Comparison of ENCODE assay signal across 31 cellular contexts in the genomic region with DNA sequence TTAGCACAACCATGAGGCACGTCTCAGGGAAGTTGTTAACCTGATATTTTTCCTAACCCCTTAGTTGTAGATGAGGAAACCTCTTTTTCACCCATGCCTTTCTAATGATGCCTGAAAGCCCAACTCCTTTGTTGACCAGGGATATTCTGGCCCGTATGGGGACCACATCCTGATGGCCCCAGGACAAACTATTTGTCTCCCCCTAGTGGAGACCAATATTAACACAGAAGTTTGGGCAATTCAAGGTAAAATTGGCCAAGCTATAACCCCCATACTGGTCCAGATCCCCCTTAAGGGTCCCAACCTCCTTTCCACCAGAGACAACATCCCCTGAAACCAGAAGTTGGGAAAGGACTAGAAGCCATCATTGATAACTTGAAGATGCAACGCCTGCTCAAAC.
DNase-seq lines count a peak whose midpoint lies in the region; ATAC-seq and TF ChIP-seq lines count a peak whose summit lies in the region.
"Had no signal": no experiment of that assay in that cellular context is flagged by ENCODE, and none has a peak within 500 bp of the region (broad histone marks: within the 10 kb centered on the region; RNA-seq: fewer than 3 reads in every experiment).

No MANE protein-coding gene starts in this region.

- no peaks in the 10 kb centered on the region for H3K79me2 ChIP-seq in mammary epithelial cell (ENCODE audit: insufficient read depth, low read length)

- no peak overlapping the region for H2AFZ ChIP-seq in mammary epithelial cell (ENCODE audit: low read depth, low read length)

- H3K9me3 Mint-ChIP-seq in MCF 10A (ENCODE audit: unreplicated experiment): no peaks in the 10 kb centered on the region
- no peaks in the 10 kb centered on the region for H3K9me3 Mint-ChIP-seq in activated CD4-positive, alpha-beta T cell treated with anti-CD3 and anti-CD28 coated beads, Interleukin-2, amount 10 ng/mL, durations not matched to agents 24 days and 14 days
- H3K9me3 Mint-ChIP-seq in nephron progenitor cell: no peaks in the 10 kb centered on the region

- no peaks in the 10 kb centered on the region for H3K27me3 Mint-ChIP-seq in MCF 10A (ENCODE audit: insufficient read depth, unreplicated experiment)
- H3K27me3 Mint-ChIP-seq in activated CD4-positive, alpha-beta T cell treated with anti-CD3 and anti-CD28 coated beads, Interleukin-2, amount 10 ng/mL, durations not matched to agents 24 days and 14 days: no peaks in the 10 kb centered on the region
- H3K27me3 Mint-ChIP-seq in nephron progenitor cell (ENCODE audit: low read depth, poor library complexity): no peaks in the 10 kb centered on the region
- H3K27me3 Mint-ChIP-seq: activated CD8-positive, alpha-beta T cell treated with anti-CD3 and anti-CD28 coated beads for 36 hours; activated naive CD4-positive, alpha-beta T cell treated with anti-CD3 and anti-CD28 coated beads, Interleukin-2, amount 10 ng/mL, durations not matched to agents 7 days and 5 days; activated T-helper 17 cell treated with anti-CD3 and anti-CD28 coated beads, Interleukin-2, amount 50 U/mL, for 72 hours; naive B cell; stimulated activated memory B cell treated with anti-CD40 and anti-IgM and Interleukin-4, amounts not matched to agents 10 μg/mL and 1 μg/mL and 100 μg/mL, for 72 hours had no signal

- H3K36me3 Mint-ChIP-seq in MCF 10A (ENCODE audit: insufficient read depth, unreplicated experiment) (no peaks in the 10 kb centered on the region), nephron progenitor cell (ENCODE audit: low read depth) (no peaks in the 10 kb centered on the region)
- H3K36me3 Mint-ChIP-seq in activated CD4-positive, alpha-beta T cell treated with anti-CD3 and anti-CD28 coated beads, Interleukin-2, amount 10 ng/mL, durations not matched to agents 24 days and 14 days (ENCODE audit: low read depth): no peaks in the 10 kb centered on the region
- H3K36me3 Mint-ChIP-seq: activated naive CD4-positive, alpha-beta T cell treated with anti-CD3 and anti-CD28 coated beads, Interleukin-2, amount 10 ng/mL, durations not matched to agents 7 days and 5 days; CD14-positive monocyte; naive B cell; stimulated activated memory B cell treated with anti-CD40 and anti-IgM and Interleukin-4, amounts not matched to agents 10 μg/mL and 1 μg/mL and 100 μg/mL, for 72 hours had no signal

- POLR2A ChIA-PET in MCF 10A (lab: Yijun Ruan, JAX): no interaction called here
- POLR2A ChIA-PET in Panc1 (lab: Charles Lee): no interaction called here

- no peaks in the 10 kb centered on the region for H4K20me1 ChIP-seq in mammary epithelial cell (ENCODE audit: insufficient read depth, low read length)

- H3K4me1 ChIP-seq in mammary epithelial cell (ENCODE audit: insufficient read depth, low read length): no peaks in the 10 kb centered on the region
- no peaks in the 10 kb centered on the region for H3K4me1 ChIP-seq in Panc1 (ENCODE audit: control insufficient read depth, insufficient read depth, low read length)
- H3K4me1 ChIP-seq: adrenal gland, Caco-2 had no signal

- WGBS in mammary epithelial cell (ENCODE audit: low coverage, missing lambda C conversion rate): 92% methylated on average over 2 of the region's 3 CpGs

- no peak overlapping the region for H3K9ac ChIP-seq in mammary epithelial cell (ENCODE audit: insufficient read depth, low read length)

- H3K4me3 ChIP-seq in mammary epithelial cell (replicated peaks in 1 of 3; ENCODE audit: insufficient read depth in 1 of 3, low read depth in 2 of 3, low read length in 3 of 3) (no peak overlapping the region), Panc1 (ENCODE audit: low read depth in 2 of 2, low read length in 2 of 2) (no peak overlapping the region), fibroblast of mammary gland (ENCODE audit: control insufficient read depth, low read depth, low read length) (no peak overlapping the region)
- H3K4me3 ChIP-seq: adrenal gland had no signal

- TF ChIP-seq CTCF in mammary epithelial cell (conservative IDR thresholded peaks at IDR 0.05 in 1 of 2, IDR thresholded peaks at IDR 0.05 in 1 of 2; ENCODE audit: extremely low read depth in 1 of 2, insufficient read depth in 1 of 2, low read depth in 1 of 2, low read length in 2 of 2): peak; percentile 7 to 26
- no peak for TF ChIP-seq CTCF in MCF 10A (IDR thresholded peaks at IDR 0.05; ENCODE audit: unreplicated experiment)
- TF ChIP-seq CTCF in Panc1 (IDR thresholded peaks at IDR 0.05): peak; percentile 26
- peak; percentile 21 for TF ChIP-seq CTCF in fibroblast of mammary gland (conservative IDR thresholded peaks at IDR 0.05; ENCODE audit: control insufficient read depth, insufficient read depth, low read depth, low read length)
- no peak for TF ChIP-seq CTCF in nephron progenitor cell (IDR thresholded peaks at IDR 0.05)

- dilution Hi-C loops in mammary epithelial cell (cut with HindIII; ENCODE audit: low sequenced_read_pairs): no loop called here

- CTCF ChIA-PET in mammary epithelial cell (lab: Charles Lee; ENCODE audit: low non-redundant PET): no interaction called here
- CTCF ChIA-PET in MCF 10A (lab: Yijun Ruan, JAX): no interaction called here
- CTCF ChIA-PET in Panc1 (lab: Charles Lee): no interaction called here

- no TSS peak for BruUV-seq in mammary epithelial cell (replicated peaks; lab: Mats Ljungman, UMichigan)
- no TSS peak for BruUV-seq in MCF 10A (replicated peaks; lab: Mats Ljungman, UMichigan)
- BruUV-seq in Panc1 (replicated peaks; lab: Mats Ljungman, UMichigan): no TSS peak

- DNase-seq in mammary epithelial cell (no peak), MCF 10A (ENCODE audit: unreplicated experiment) (no peak), Panc1 (ENCODE audit: low read depth, low spot score) (no peak), fibroblast of mammary gland (ENCODE audit: low read depth) (no peak), posterior cingulate gyrus (no peak), cerebellar nuclear complex (lab: John Stamatoyannopoulos, UW) (no peak), nephron progenitor cell (no peak)
- no peak for DNase-seq in activated CD4-positive, alpha-beta T cell treated with anti-CD3 and anti-CD28 coated beads, Interleukin-2, amount 10 ng/mL, durations not matched to agents 24 days and 14 days
- DNase-seq: activated CD4-positive, alpha-beta T cell treated with anti-CD3 and anti-CD28 coated beads for 1 hour; activated CD8-positive, alpha-beta T cell treated with anti-CD3 and anti-CD28 coated beads for 36 hours; activated naive CD4-positive, alpha-beta T cell treated with anti-CD3 and anti-CD28 coated beads, Interleukin-2, amount 10 ng/mL, durations not matched to agents 7 days and 5 days; adrenal gland; Caco-2; DMS79; GDM1; head of caudate nucleus; Karpas-422; kidney glomerular epithelial cell; midbrain; MV-4-11; naive B cell; NCI-H446; NCI-H774; occipital lobe; substantia nigra; trophoblast cell had no signal

- no peak overlapping the region for H3K4me2 ChIP-seq in mammary epithelial cell (ENCODE audit: insufficient read depth, low read depth, low read length)

- in situ Hi-C loops in mammary epithelial cell (cut with MboI; ENCODE audit: low sequenced_read_pairs in 2 of 2) (no loop called here), Panc1 (cut with HindIII; ENCODE audit: low pct_unique_long_range_greater_than_20kb, low sequenced_read_pairs) (no loop called here)

- H3K27me3 ChIP-seq in mammary epithelial cell (ENCODE audit: insufficient read depth, low read length) (peaks cover 2% of the 10 kb centered on the region), Panc1 (ENCODE audit: control insufficient read depth, insufficient read depth, low read length) (no peaks in the 10 kb centered on the region)
- H3K27me3 ChIP-seq: adrenal gland had no signal

- H3K27ac ChIP-seq in mammary epithelial cell (ENCODE audit: insufficient read depth, low read depth, low read length) (no peak overlapping the region), Panc1 (ENCODE audit: low read length) (no peak overlapping the region)
- H3K27ac ChIP-seq: adrenal gland, epithelial cell of prostate had no signal

- H3K27ac Mint-ChIP-seq in MCF 10A (ENCODE audit: low read depth, unreplicated experiment) (no peak overlapping the region), nephron progenitor cell (no peak overlapping the region)
- no peak overlapping the region for H3K27ac Mint-ChIP-seq in activated CD4-positive, alpha-beta T cell treated with anti-CD3 and anti-CD28 coated beads, Interleukin-2, amount 10 ng/mL, durations not matched to agents 24 days and 14 days
- H3K27ac Mint-ChIP-seq: activated CD8-positive, alpha-beta T cell treated with anti-CD3 and anti-CD28 coated beads for 36 hours; activated naive CD4-positive, alpha-beta T cell treated with anti-CD3 and anti-CD28 coated beads, Interleukin-2, amount 10 ng/mL, durations not matched to agents 7 days and 5 days; activated T-helper 17 cell treated with anti-CD3 and anti-CD28 coated beads, Interleukin-2, amount 50 U/mL, for 72 hours; CD14-positive monocyte; naive B cell; stimulated activated memory B cell treated with anti-CD40 and anti-IgM and Interleukin-4, amounts not matched to agents 10 μg/mL and 1 μg/mL and 100 μg/mL, for 72 hours; T-helper 2 cell treated with Interferon-gamma antibody and Interleukin-4, amounts not matched to agents 5 μg/mL and 100 μg/mL, for 36 hours had no signal

- intact Hi-C loops in mammary epithelial cell (cut with micrococcal nuclease): no loop called here
- intact Hi-C loops in MCF 10A (cut with micrococcal nuclease): no loop called here
- intact Hi-C loops in Panc1 (cut with micrococcal nuclease; ENCODE audit: unreplicated experiment): no loop called here
- intact Hi-C loops in activated CD4-positive, alpha-beta T cell treated with anti-CD3 and anti-CD28 coated beads, Interleukin-2, amount 10 ng/mL, durations not matched to agents 24 days and 14 days (cut with micrococcal nuclease): no loop called here
- intact Hi-C loops in posterior cingulate gyrus (cut with DNase I): no loop called here

- H3K4me1 Mint-ChIP-seq in MCF 10A (ENCODE audit: insufficient read depth, unreplicated experiment) (no peaks in the 10 kb centered on the region), nephron progenitor cell (no peaks in the 10 kb centered on the region)
- H3K4me1 Mint-ChIP-seq in activated CD4-positive, alpha-beta T cell treated with anti-CD3 and anti-CD28 coated beads, Interleukin-2, amount 10 ng/mL, durations not matched to agents 24 days and 14 days: no peaks in the 10 kb centered on the region
- H3K4me1 Mint-ChIP-seq: activated naive CD4-positive, alpha-beta T cell treated with anti-CD3 and anti-CD28 coated beads, Interleukin-2, amount 10 ng/mL, durations not matched to agents 7 days and 5 days; activated T-helper 17 cell treated with anti-CD3 and anti-CD28 coated beads, Interleukin-2, amount 50 U/mL, for 72 hours; CD14-positive monocyte; naive B cell; stimulated activated memory B cell treated with anti-CD40 and anti-IgM and Interleukin-4, amounts not matched to agents 10 μg/mL and 1 μg/mL and 100 μg/mL, for 72 hours had no signal

- no peak for ATAC-seq in Panc1
- ATAC-seq: activated CD8-positive, alpha-beta T cell treated with anti-CD3 and anti-CD28 coated beads for 36 hours; activated T-helper 17 cell treated with anti-CD3 and anti-CD28 coated beads, Interleukin-2, amount 50 U/mL, for 72 hours; stimulated activated memory B cell treated with anti-CD40 and anti-IgM and Interleukin-4, amounts not matched to agents 10 μg/mL and 1 μg/mL and 100 μg/mL, for 72 hours had no signal

- H3K4me3 Mint-ChIP-seq in MCF 10A (ENCODE audit: unreplicated experiment) (no peak overlapping the region), nephron progenitor cell (no peak overlapping the region)
- no peak overlapping the region for H3K4me3 Mint-ChIP-seq in activated CD4-positive, alpha-beta T cell treated with anti-CD3 and anti-CD28 coated beads, Interleukin-2, amount 10 ng/mL, durations not matched to agents 24 days and 14 days
- H3K4me3 Mint-ChIP-seq: activated CD8-positive, alpha-beta T cell treated with anti-CD3 and anti-CD28 coated beads for 36 hours; activated naive CD4-positive, alpha-beta T cell treated with anti-CD3 and anti-CD28 coated beads, Interleukin-2, amount 10 ng/mL, durations not matched to agents 7 days and 5 days; activated T-helper 17 cell treated with anti-CD3 and anti-CD28 coated beads, Interleukin-2, amount 50 U/mL, for 72 hours; CD14-positive monocyte; naive B cell; stimulated activated memory B cell treated with anti-CD40 and anti-IgM and Interleukin-4, amounts not matched to agents 10 μg/mL and 1 μg/mL and 100 μg/mL, for 72 hours; T-helper 2 cell treated with Interferon-gamma antibody and Interleukin-4, amounts not matched to agents 5 μg/mL and 100 μg/mL, for 36 hours had no signal

- H3K9me3 ChIP-seq in mammary epithelial cell (replicated peaks; ENCODE audit: insufficient read depth, low read length) (no peaks in the 10 kb centered on the region), Panc1 (ENCODE audit: control insufficient read depth, insufficient read depth, low read depth, low read length) (no peaks in the 10 kb centered on the region)
- H3K9me3 ChIP-seq: adrenal gland, Caco-2 had no signal

- H3K36me3 ChIP-seq in mammary epithelial cell (ENCODE audit: insufficient read depth, low read length) (no peaks in the 10 kb centered on the region), Panc1 (ENCODE audit: control insufficient read depth, insufficient read depth, low read length) (no peaks in the 10 kb centered on the region)
- H3K36me3 ChIP-seq: adrenal gland had no signal

Comparison
In these comparisons a context has a peak if more than half of its experiments do, and no peak if none do; other contexts are left out.
1. CTCF ChIP-seq: peak in mammary epithelial cell (2 of 2), Panc1 (single experiment) and fibroblast of mammary gland (single experiment); none in MCF 10A (single experiment) and nephron progenitor cell (single experiment).